In the genomic region with DNA sequence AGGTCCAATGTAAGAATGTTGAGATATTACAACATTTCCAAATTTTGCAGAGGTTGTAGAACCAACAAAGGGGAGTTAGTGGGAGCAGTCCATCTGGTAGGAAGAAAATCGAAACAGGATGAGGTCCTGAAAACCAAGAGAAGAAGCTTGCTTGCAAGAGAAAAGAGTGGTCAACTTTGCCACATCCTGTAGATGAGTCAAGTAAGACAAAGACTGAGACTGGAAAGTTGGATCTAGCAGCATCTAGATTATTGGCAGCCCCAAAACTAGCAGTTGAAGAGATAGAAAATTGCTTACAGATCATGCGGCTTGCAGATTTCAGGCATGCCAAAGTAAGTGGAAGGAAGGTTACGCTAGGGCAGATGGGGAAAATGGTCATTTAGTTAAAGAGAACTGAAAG, we compare ENCODE assay signal across 30 cellular contexts.
"Had no signal": no experiment of that assay in that cellular context is flagged by ENCODE, and none has a peak within 500 bp of the region (broad histone marks: within the 10 kb centered on the region; RNA-seq: fewer than 3 reads in every experiment).

No MANE protein-coding gene starts in this region.

- ATAC-seq: activated CD4-positive, CD25-positive, alpha-beta regulatory T cell treated with anti-CD3 and anti-CD28 coated beads, Interleukin-2, amount 50 U/mL, for 24 hours; activated CD8-positive, alpha-beta T cell treated with anti-CD3 and anti-CD28 coated beads for 36 hours; activated naive CD8-positive, alpha-beta T cell treated with anti-CD3 and anti-CD28 coated beads, Interleukin-2, amount 50 U/mL, for 24 hours; activated T-cell treated with anti-CD3 and anti-CD28 coated beads, Interleukin-2, amount 50 U/mL, for 4 hours; activated T-helper 17 cell treated with anti-CD3 and anti-CD28 coated beads, Interleukin-2, amount 50 U/mL, for 72 hours; body of pancreas; effector memory CD8-positive, alpha-beta T cell; T-helper 17 cell had no signal

- H3K27me3 Mint-ChIP-seq: activated B cell treated with CpG ODN at 0.5 μM for 24 hours; activated CD8-positive, alpha-beta T cell treated with anti-CD3 and anti-CD28 coated beads for 36 hours; activated naive CD4-positive, alpha-beta T cell treated with anti-CD3 and anti-CD28 coated beads, Interleukin-2, amount 50 U/mL, for 24 hours; activated naive CD8-positive, alpha-beta T cell treated with anti-CD3 and anti-CD28 coated beads for 36 hours; activated naive CD8-positive, alpha-beta T cell treated with anti-CD3 and anti-CD28 coated beads, Interleukin-2, amount 50 U/mL, for 24 hours; activated T-helper 17 cell treated with anti-CD3 and anti-CD28 coated beads, Interleukin-2, amount 50 U/mL, for 72 hours; effector memory CD8-positive, alpha-beta T cell; T-helper 17 cell had no signal

- H3K4me3 ChIP-seq: adrenal gland, body of pancreas, esophagus muscularis mucosa had no signal

- H3K9me3 Mint-ChIP-seq: activated naive CD8-positive, alpha-beta T cell treated with anti-CD3 and anti-CD28 coated beads for 36 hours had no signal

- H3K4me3 Mint-ChIP-seq: activated B cell treated with CpG ODN at 0.5 μM for 24 hours; activated CD8-positive, alpha-beta T cell treated with anti-CD3 and anti-CD28 coated beads for 36 hours; activated naive CD4-positive, alpha-beta T cell treated with anti-CD3 and anti-CD28 coated beads for 36 hours; activated naive CD4-positive, alpha-beta T cell treated with anti-CD3 and anti-CD28 coated beads, Interleukin-2, amount 50 U/mL, for 24 hours; activated naive CD8-positive, alpha-beta T cell treated with anti-CD3 and anti-CD28 coated beads for 36 hours; activated naive CD8-positive, alpha-beta T cell treated with anti-CD3 and anti-CD28 coated beads, Interleukin-2, amount 50 U/mL, for 24 hours; activated T-cell treated with anti-CD3 and anti-CD28 coated beads, Interleukin-2, amount 50 U/mL, for 4 hours; activated T-helper 17 cell treated with anti-CD3 and anti-CD28 coated beads, Interleukin-2, amount 50 U/mL, for 72 hours; effector memory CD8-positive, alpha-beta T cell; T-helper 17 cell; T-helper 2 cell treated with Interferon-gamma antibody and Interleukin-4, amounts not matched to agents 5 μg/mL and 100 μg/mL, for 36 hours had no signal

- H3K4me1 Mint-ChIP-seq: activated B cell treated with CpG ODN at 0.5 μM for 24 hours; activated naive CD4-positive, alpha-beta T cell treated with anti-CD3 and anti-CD28 coated beads, Interleukin-2, amount 50 U/mL, for 24 hours; activated naive CD8-positive, alpha-beta T cell treated with anti-CD3 and anti-CD28 coated beads for 36 hours; activated naive CD8-positive, alpha-beta T cell treated with anti-CD3 and anti-CD28 coated beads, Interleukin-2, amount 50 U/mL, for 24 hours; activated T-helper 17 cell treated with anti-CD3 and anti-CD28 coated beads, Interleukin-2, amount 50 U/mL, for 72 hours; T-helper 17 cell had no signal

- H3K36me3 ChIP-seq: adrenal gland, esophagus muscularis mucosa, WERI-Rb-1 had no signal

- H3K36me3 Mint-ChIP-seq: activated naive CD4-positive, alpha-beta T cell treated with anti-CD3 and anti-CD28 coated beads, Interleukin-2, amount 50 U/mL, for 24 hours; activated naive CD8-positive, alpha-beta T cell treated with anti-CD3 and anti-CD28 coated beads for 36 hours had no signal

- H3K4me1 ChIP-seq: adrenal gland, body of pancreas, esophagus muscularis mucosa had no signal

- H3K27ac ChIP-seq: adrenal gland, body of pancreas, esophagus muscularis mucosa, WERI-Rb-1 had no signal

- H3K9me3 ChIP-seq: adrenal gland, body of pancreas, esophagus muscularis mucosa had no signal

- H3K27ac Mint-ChIP-seq: activated B cell treated with CpG ODN at 0.5 μM for 24 hours; activated CD8-positive, alpha-beta T cell treated with anti-CD3 and anti-CD28 coated beads for 36 hours; activated naive CD4-positive, alpha-beta T cell treated with anti-CD3 and anti-CD28 coated beads for 36 hours; activated naive CD4-positive, alpha-beta T cell treated with anti-CD3 and anti-CD28 coated beads, Interleukin-2, amount 50 U/mL, for 24 hours; activated naive CD8-positive, alpha-beta T cell treated with anti-CD3 and anti-CD28 coated beads for 36 hours; activated naive CD8-positive, alpha-beta T cell treated with anti-CD3 and anti-CD28 coated beads, Interleukin-2, amount 50 U/mL, for 24 hours; activated T-helper 17 cell treated with anti-CD3 and anti-CD28 coated beads, Interleukin-2, amount 50 U/mL, for 72 hours; effector memory CD8-positive, alpha-beta T cell; T-helper 17 cell; T-helper 2 cell treated with Interferon-gamma antibody and Interleukin-4, amounts not matched to agents 5 μg/mL and 100 μg/mL, for 36 hours had no signal

- H3K27me3 ChIP-seq: adrenal gland, body of pancreas, esophagus muscularis mucosa had no signal

- DNase-seq: activated B cell treated with CpG ODN at 0.5 μM for 24 hours; activated CD4-positive, alpha-beta T cell treated with anti-CD3 and anti-CD28 coated beads for 48 hours; activated CD4-positive, alpha-beta T cell treated with anti-CD3 and anti-CD28 coated beads, Interleukin-2, amount 50 U/mL, for 1 hour; activated CD4-positive, alpha-beta T cell treated with anti-CD3 and anti-CD28 coated beads, Interleukin-2, amount 50 U/mL, for 48 hours; activated CD8-positive, alpha-beta memory T cell treated with anti-CD3 and anti-CD28 coated beads for 24 hours; activated CD8-positive, alpha-beta T cell treated with anti-CD3 and anti-CD28 coated beads for 36 hours; activated effector memory CD4-positive, alpha-beta T cell treated with anti-CD3 and anti-CD28 coated beads, Interleukin-2, amount 50 U/mL, for 16 hours; activated naive CD4-positive, alpha-beta T cell treated with anti-CD3 and anti-CD28 coated beads for 36 hours; activated naive CD8-positive, alpha-beta T cell treated with anti-CD3 and anti-CD28 coated beads for 36 hours; activated naive CD8-positive, alpha-beta T cell treated with anti-CD3 and anti-CD28 coated beads, Interleukin-2, amount 50 U/mL, for 24 hours; activated T-cell treated with anti-CD3 and anti-CD28 coated beads, Interleukin-2, amount 50 U/mL, for 4 hours; adrenal gland; amygdala; aorta; body of pancreas; caudate nucleus; cortex of kidney; dermis blood vessel endothelial cell; effector CD4-positive, alpha-beta T cell; effector memory CD8-positive, alpha-beta T cell; erythroblast; head of caudate nucleus; T-helper 17 cell; T1000; WERI-Rb-1 had no signal
